Comparison of ENCODE assay signal across 8 cellular contexts in genomic region chr17:29615492-29616299, GRCh38. TPM values are rescaled to one million over a fixed set of nuclear protein-coding genes. Genes with fewer than 3 reads are reported as not detected.
DNase-seq lines count a peak whose midpoint lies in the region; ATAC-seq and TF ChIP-seq lines count a peak whose summit lies in the region.

No MANE protein-coding gene starts in this region.

- H3K9me3 Mint-ChIP-seq in activated CD8-positive, alpha-beta T cell treated with anti-CD3 and anti-CD28 coated beads, Interleukin-2, amount 10 ng/mL, durations not matched to agents 7 days and 5 days (ENCODE audit: insufficient read depth) = no peaks in the 10 kb centered on the region

- no peaks in the 10 kb centered on the region for H3K27me3 Mint-ChIP-seq in activated CD8-positive, alpha-beta T cell treated with anti-CD3 and anti-CD28 coated beads, Interleukin-2, amount 10 ng/mL, durations not matched to agents 7 days and 5 days (ENCODE audit: low read depth)

- CTCF ChIA-PET in activated CD8-positive, alpha-beta T cell treated with anti-CD3 and anti-CD28 coated beads, Interleukin-2, amount 10 ng/mL, durations not matched to agents 7 days and 5 days (lab: Charles Lee) = interaction anchor here (0.8 to 7.7 kb wide), 21 partner anchors 7 to 477 kb away, joined by 3 to 110 read pairs (median 12); partner anchors contain the start of genes ABHD15, ANKRD13B, CORO6 and SSH2

- H3K4me3 Mint-ChIP-seq in activated CD8-positive, alpha-beta T cell treated with anti-CD3 and anti-CD28 coated beads, Interleukin-2, amount 10 ng/mL, durations not matched to agents 7 days and 5 days = peak overlapping the region; percentile 81

- POLR2A ChIA-PET in activated CD8-positive, alpha-beta T cell treated with anti-CD3 and anti-CD28 coated beads, Interleukin-2, amount 10 ng/mL, durations not matched to agents 7 days and 5 days (lab: Charles Lee) = interaction anchor here (0.9 to 4.6 kb wide), 10 partner anchors 18 to 321 kb away, joined by 3 to 26 read pairs (median 6); partner anchors contain the start of genes ABHD15, SSH2, TAOK1 and TP53I13

- WGBS in lower leg skin, 2 donors = 5 to 7% methylated on average over 44 to 59 of the region's 74 CpGs

- no peaks in the 10 kb centered on the region for H3K36me3 ChIP-seq in H7 (replicated peaks; ENCODE audit: control insufficient read depth, insufficient read depth, low read length)

- H3K4me1 Mint-ChIP-seq in activated CD8-positive, alpha-beta T cell treated with anti-CD3 and anti-CD28 coated beads, Interleukin-2, amount 10 ng/mL, durations not matched to agents 7 days and 5 days (ENCODE audit: low read depth) = peaks cover 56% of the 10 kb centered on the region

- peak overlapping the region; percentile 97 for H3K27ac Mint-ChIP-seq in activated CD8-positive, alpha-beta T cell treated with anti-CD3 and anti-CD28 coated beads, Interleukin-2, amount 10 ng/mL, durations not matched to agents 7 days and 5 days

- intact Hi-C loops in lower leg skin (cut with DNase I; ENCODE audit: low total_unique reads) = no loop called here

- TF ChIP-seq POLR2A in lower leg skin (IDR thresholded peaks at IDR 0.05) = no peak

- H3K4me3 ChIP-seq in H7 (ENCODE audit: insufficient read depth, low read depth, low read length) (peak overlapping the region; percentile 47), lower leg skin (ENCODE audit: low read depth, poor library complexity, severe bottlenecking) (no peak overlapping the region)

- peak; percentile 63 for ATAC-seq in activated CD8-positive, alpha-beta T cell treated with anti-CD3 and anti-CD28 coated beads, Interleukin-2, amount 10 ng/mL, durations not matched to agents 7 days and 5 days
- no peak for ATAC-seq in HG03439 (IDR thresholded peaks at IDR 0.05; ENCODE audit: unreplicated experiment)

- no peaks in the 10 kb centered on the region for H3K36me3 Mint-ChIP-seq in activated CD8-positive, alpha-beta T cell treated with anti-CD3 and anti-CD28 coated beads, Interleukin-2, amount 10 ng/mL, durations not matched to agents 7 days and 5 days (ENCODE audit: low read depth)

- peaks cover 66% of the 10 kb centered on the region for H3K27me3 ChIP-seq in H7 (ENCODE audit: control insufficient read depth, insufficient read depth, low read length)

- no peak for TF ChIP-seq CTCF in lower leg skin (IDR thresholded peaks at IDR 0.05)

- DNase-seq in DMS 273 (lab: John Stamatoyannopoulos, UW; ENCODE audit: unreplicated experiment) (peak; percentile 97), H7 (peak; percentile 98), NCI-H2171 (lab: John Stamatoyannopoulos, UW) (peak; percentile 70), ecto neural progenitor cell (ENCODE audit: low spot score) (peak; percentile 94), lower leg skin (ENCODE audit: low spot score in 2 of 2) (peak; percentile 86 to 97)
- DNase-seq in activated CD8-positive, alpha-beta T cell treated with anti-CD3 and anti-CD28 coated beads, Interleukin-2, amount 10 ng/mL, durations not matched to agents 7 days and 5 days = peak; percentile 89
- peak; percentile 84 for DNase-seq in stimulated activated CD4-positive, alpha-beta T cell treated with anti-CD3 and anti-CD28 coated beads, Interleukin-4, amount 100 ng/mL, for 4 hours

RNA-seq across cellular contexts. Expression of gene CORO6, which starts 7.0 kb away (rescaled TPM):
- total RNA-seq in H7 (2014; rRNA removed; shearing (Covaris generic)) = 3.9 and 6.9 TPM in 2 replicates
- total RNA-seq in activated CD8-positive, alpha-beta T cell treated with anti-CD3 and anti-CD28 coated beads, Interleukin-2, amount 10 ng/mL, durations not matched to agents 7 days and 5 days = 1 to 10 TPM; 6.2 to 6.3 TPM
- 10 to 100 TPM in 2 of 4 donors, 1 to 10 TPM in 2; 5.7 to 19.0 (median 8.7) TPM for total RNA-seq in lower leg skin

RNA-seq across cellular contexts. Expression of gene ANKRD13B, which starts 22.8 kb away (rescaled TPM):
- total RNA-seq in H7 (2014; rRNA removed; shearing (Covaris generic)) = 11.1 and 11.9 TPM in 2 replicates
- 10 to 100 TPM; 11.2 to 12.5 TPM for total RNA-seq in activated CD8-positive, alpha-beta T cell treated with anti-CD3 and anti-CD28 coated beads, Interleukin-2, amount 10 ng/mL, durations not matched to agents 7 days and 5 days
- total RNA-seq in lower leg skin = 10 to 100 TPM in 2 of 4 donors, 1 to 10 TPM in 2; 8.1 to 18.8 (median 11.7) TPM

RNA-seq across cellular contexts. Expression of gene GIT1, which starts 26.2 kb away (rescaled TPM):
- 40.3 and 46.1 TPM in 2 replicates for total RNA-seq in H7 (2014; rRNA removed; shearing (Covaris generic))
- total RNA-seq in activated CD8-positive, alpha-beta T cell treated with anti-CD3 and anti-CD28 coated beads, Interleukin-2, amount 10 ng/mL, durations not matched to agents 7 days and 5 days = 10 to 100 TPM; 72.7 to 75.1 TPM
- 10 to 100 TPM; 44.0 to 67.1 (median 51.3) TPM for total RNA-seq in lower leg skin

RNA-seq across cellular contexts. Expression of gene TP53I13, which starts 47.2 kb away (rescaled TPM):
- 42.9 and 45.8 TPM in 2 replicates for total RNA-seq in H7 (2014; rRNA removed; shearing (Covaris generic))
- 10 to 100 TPM; 96.7 to 97.9 TPM for total RNA-seq in activated CD8-positive, alpha-beta T cell treated with anti-CD3 and anti-CD28 coated beads, Interleukin-2, amount 10 ng/mL, durations not matched to agents 7 days and 5 days
- total RNA-seq in lower leg skin = 10 to 100 TPM; 30.2 to 55.8 (median 34.5) TPM

RNA-seq across cellular contexts. Expression of gene ABHD15, which starts 48.9 kb away (rescaled TPM):
- total RNA-seq in H7 (2014; rRNA removed; shearing (Covaris generic)) = 1.7 TPM in 2 replicates
- 10 to 100 TPM; 21.1 to 21.7 TPM for total RNA-seq in activated CD8-positive, alpha-beta T cell treated with anti-CD3 and anti-CD28 coated beads, Interleukin-2, amount 10 ng/mL, durations not matched to agents 7 days and 5 days
- 10 to 100 TPM in 1 of 4 donors, 1 to 10 TPM in 3; 4.1 to 10.4 (median 7.5) TPM for total RNA-seq in lower leg skin
